Comparison of ENCODE assay signal across 1 cellular context in the genomic region with DNA sequence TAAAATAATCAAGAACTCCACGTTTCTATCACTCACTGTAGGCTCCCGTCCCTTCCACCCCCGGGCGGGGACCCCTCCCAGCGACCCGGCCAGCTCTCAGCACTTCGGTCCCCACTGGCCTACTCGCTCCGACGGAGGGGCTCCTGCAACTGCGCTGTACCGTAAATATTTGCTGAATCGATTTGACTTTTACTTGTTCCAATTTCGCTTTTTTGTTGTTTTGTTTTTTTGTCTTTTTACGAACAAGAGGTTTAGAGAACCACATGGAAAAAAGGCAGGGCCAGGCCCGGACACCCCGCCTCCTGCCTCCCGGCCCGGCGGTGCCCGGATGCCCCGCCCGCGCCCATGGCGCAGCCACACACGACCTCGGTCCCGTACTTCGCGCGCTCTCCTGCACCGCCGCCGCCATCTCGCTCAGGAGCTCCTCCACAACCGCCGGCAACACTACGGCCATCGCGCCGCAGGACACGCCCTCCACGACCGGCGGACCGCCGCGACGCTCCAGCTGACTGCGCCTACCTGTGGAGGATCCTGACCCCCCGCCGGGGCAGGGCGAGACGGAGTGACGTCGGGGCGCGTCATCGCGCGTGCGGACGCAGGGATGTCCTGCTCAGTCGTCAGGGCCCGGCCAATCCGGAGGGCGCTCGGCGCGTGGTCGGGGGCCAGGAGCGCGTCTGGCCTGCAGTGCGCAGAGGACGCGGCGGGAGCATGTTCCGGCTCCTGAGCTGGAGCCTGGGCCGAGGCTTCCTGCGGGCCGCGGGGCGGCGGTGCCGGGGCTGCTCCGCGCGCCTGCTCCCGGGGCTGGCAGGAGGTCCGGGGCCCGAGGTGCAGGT.
TF ChIP-seq lines count a peak whose summit lies in the region.

A gene with protein sequence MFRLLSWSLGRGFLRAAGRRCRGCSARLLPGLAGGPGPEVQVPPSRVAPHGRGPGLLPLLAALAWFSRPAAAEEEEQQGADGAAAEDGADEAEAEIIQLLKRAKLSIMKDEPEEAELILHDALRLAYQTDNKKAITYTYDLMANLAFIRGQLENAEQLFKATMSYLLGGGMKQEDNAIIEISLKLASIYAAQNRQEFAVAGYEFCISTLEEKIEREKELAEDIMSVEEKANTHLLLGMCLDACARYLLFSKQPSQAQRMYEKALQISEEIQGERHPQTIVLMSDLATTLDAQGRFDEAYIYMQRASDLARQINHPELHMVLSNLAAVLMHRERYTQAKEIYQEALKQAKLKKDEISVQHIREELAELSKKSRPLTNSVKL (plus strand): TSS at position 684 of the 833 bp plus-strand sequence. CDS start 25 bp downstream, at position 709.
A gene with protein sequence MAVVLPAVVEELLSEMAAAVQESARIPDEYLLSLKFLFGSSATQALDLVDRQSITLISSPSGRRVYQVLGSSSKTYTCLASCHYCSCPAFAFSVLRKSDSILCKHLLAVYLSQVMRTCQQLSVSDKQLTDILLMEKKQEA (minus strand): TSS at position 564 of the 833 bp plus-strand sequence. CDS start 110 bp downstream, at position 454.

TF ChIP-seq in GM12878, 131 proteins besides CTCF, POLR2A, EP300 and RAD21 (continued from another document and continues in another):
- TF ChIP-seq EGR1 (IDR thresholded peaks at IDR 0.05; ENCODE audit: borderline replicate concordance in 1 of 2, low read depth in 2 of 2, low read length in 2 of 2), result peak; percentile 28 to 79; a peak in 2 of 3 replicates
- TF ChIP-seq, protein P1, sequence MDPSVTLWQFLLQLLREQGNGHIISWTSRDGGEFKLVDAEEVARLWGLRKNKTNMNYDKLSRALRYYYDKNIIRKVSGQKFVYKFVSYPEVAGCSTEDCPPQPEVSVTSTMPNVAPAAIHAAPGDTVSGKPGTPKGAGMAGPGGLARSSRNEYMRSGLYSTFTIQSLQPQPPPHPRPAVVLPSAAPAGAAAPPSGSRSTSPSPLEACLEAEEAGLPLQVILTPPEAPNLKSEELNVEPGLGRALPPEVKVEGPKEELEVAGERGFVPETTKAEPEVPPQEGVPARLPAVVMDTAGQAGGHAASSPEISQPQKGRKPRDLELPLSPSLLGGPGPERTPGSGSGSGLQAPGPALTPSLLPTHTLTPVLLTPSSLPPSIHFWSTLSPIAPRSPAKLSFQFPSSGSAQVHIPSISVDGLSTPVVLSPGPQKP (IDR thresholded peaks at IDR 0.05; ENCODE audit: low read depth, low read length), result no peak
- TF ChIP-seq CREM (IDR thresholded peaks at IDR 0.05; ENCODE audit: low read depth), result peak; percentile 98
- TF ChIP-seq, protein P2, sequence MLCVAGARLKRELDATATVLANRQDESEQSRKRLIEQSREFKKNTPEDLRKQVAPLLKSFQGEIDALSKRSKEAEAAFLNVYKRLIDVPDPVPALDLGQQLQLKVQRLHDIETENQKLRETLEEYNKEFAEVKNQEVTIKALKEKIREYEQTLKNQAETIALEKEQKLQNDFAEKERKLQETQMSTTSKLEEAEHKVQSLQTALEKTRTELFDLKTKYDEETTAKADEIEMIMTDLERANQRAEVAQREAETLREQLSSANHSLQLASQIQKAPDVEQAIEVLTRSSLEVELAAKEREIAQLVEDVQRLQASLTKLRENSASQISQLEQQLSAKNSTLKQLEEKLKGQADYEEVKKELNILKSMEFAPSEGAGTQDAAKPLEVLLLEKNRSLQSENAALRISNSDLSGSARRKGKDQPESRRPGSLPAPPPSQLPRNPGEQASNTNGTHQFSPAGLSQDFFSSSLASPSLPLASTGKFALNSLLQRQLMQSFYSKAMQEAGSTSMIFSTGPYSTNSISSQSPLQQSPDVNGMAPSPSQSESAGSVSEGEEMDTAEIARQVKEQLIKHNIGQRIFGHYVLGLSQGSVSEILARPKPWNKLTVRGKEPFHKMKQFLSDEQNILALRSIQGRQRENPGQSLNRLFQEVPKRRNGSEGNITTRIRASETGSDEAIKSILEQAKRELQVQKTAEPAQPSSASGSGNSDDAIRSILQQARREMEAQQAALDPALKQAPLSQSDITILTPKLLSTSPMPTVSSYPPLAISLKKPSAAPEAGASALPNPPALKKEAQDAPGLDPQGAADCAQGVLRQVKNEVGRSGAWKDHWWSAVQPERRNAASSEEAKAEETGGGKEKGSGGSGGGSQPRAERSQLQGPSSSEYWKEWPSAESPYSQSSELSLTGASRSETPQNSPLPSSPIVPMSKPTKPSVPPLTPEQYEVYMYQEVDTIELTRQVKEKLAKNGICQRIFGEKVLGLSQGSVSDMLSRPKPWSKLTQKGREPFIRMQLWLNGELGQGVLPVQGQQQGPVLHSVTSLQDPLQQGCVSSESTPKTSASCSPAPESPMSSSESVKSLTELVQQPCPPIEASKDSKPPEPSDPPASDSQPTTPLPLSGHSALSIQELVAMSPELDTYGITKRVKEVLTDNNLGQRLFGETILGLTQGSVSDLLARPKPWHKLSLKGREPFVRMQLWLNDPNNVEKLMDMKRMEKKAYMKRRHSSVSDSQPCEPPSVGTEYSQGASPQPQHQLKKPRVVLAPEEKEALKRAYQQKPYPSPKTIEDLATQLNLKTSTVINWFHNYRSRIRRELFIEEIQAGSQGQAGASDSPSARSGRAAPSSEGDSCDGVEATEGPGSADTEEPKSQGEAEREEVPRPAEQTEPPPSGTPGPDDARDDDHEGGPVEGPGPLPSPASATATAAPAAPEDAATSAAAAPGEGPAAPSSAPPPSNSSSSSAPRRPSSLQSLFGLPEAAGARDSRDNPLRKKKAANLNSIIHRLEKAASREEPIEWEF (IDR thresholded peaks at IDR 0.05; ENCODE audit: insufficient replicate concordance, low read depth, low read length), result no peak
- TF ChIP-seq SUZ12 (IDR thresholded peaks at IDR 0.05; ENCODE audit: unreplicated experiment), result no peak
- TF ChIP-seq, protein P3, sequence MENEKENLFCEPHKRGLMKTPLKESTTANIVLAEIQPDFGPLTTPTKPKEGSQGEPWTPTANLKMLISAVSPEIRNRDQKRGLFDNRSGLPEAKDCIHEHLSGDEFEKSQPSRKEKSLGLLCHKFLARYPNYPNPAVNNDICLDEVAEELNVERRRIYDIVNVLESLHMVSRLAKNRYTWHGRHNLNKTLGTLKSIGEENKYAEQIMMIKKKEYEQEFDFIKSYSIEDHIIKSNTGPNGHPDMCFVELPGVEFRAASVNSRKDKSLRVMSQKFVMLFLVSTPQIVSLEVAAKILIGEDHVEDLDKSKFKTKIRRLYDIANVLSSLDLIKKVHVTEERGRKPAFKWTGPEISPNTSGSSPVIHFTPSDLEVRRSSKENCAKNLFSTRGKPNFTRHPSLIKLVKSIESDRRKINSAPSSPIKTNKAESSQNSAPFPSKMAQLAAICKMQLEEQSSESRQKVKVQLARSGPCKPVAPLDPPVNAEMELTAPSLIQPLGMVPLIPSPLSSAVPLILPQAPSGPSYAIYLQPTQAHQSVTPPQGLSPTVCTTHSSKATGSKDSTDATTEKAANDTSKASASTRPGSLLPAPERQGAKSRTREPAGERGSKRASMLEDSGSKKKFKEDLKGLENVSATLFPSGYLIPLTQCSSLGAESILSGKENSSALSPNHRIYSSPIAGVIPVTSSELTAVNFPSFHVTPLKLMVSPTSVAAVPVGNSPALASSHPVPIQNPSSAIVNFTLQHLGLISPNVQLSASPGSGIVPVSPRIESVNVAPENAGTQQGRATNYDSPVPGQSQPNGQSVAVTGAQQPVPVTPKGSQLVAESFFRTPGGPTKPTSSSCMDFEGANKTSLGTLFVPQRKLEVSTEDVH (IDR thresholded peaks at IDR 0.05; ENCODE audit: low read depth, partially characterized antibody), result no peak
- TF ChIP-seq BCL11A (IDR thresholded peaks at IDR 0.05; ENCODE audit: low read depth, low read length), result no peak
- peak; percentile 52; the same call in 1 of the 2 replicates for TF ChIP-seq SMAD5 (IDR thresholded peaks at IDR 0.05; ENCODE audit: low read depth)
- peak; percentile 94 for TF ChIP-seq POLR2AphosphoS5 (IDR thresholded peaks at IDR 0.05; ENCODE audit: low read length)
- no peak for TF ChIP-seq MTA3 (IDR thresholded peaks at IDR 0.05; ENCODE audit: borderline replicate concordance, low read length)
- TF ChIP-seq GATAD2B (conservative IDR thresholded peaks at IDR 0.05; ENCODE audit: low read depth), result peak; percentile 83
- TF ChIP-seq, protein P4, sequence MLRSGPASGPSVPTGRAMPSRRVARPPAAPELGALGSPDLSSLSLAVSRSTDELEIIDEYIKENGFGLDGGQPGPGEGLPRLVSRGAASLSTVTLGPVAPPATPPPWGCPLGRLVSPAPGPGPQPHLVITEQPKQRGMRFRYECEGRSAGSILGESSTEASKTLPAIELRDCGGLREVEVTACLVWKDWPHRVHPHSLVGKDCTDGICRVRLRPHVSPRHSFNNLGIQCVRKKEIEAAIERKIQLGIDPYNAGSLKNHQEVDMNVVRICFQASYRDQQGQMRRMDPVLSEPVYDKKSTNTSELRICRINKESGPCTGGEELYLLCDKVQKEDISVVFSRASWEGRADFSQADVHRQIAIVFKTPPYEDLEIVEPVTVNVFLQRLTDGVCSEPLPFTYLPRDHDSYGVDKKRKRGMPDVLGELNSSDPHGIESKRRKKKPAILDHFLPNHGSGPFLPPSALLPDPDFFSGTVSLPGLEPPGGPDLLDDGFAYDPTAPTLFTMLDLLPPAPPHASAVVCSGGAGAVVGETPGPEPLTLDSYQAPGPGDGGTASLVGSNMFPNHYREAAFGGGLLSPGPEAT (IDR thresholded peaks at IDR 0.05; ENCODE audit: low read depth), result no peak
- TF ChIP-seq HCFC1 (IDR thresholded peaks at IDR 0.05; ENCODE audit: low read length), result no peak; the same call in 1 of the 2 replicates
- TF ChIP-seq CBX3 (IDR thresholded peaks at IDR 0.05; ENCODE audit: borderline replicate concordance, low read depth), result no peak
- no peak for TF ChIP-seq CEBPB (IDR thresholded peaks at IDR 0.05; ENCODE audit: borderline replicate concordance in 1 of 2, low read depth in 2 of 2, low read length in 2 of 2)
- TF ChIP-seq GABPA (IDR thresholded peaks at IDR 0.05; ENCODE audit: low read depth), result no peak
- TF ChIP-seq, protein P5, sequence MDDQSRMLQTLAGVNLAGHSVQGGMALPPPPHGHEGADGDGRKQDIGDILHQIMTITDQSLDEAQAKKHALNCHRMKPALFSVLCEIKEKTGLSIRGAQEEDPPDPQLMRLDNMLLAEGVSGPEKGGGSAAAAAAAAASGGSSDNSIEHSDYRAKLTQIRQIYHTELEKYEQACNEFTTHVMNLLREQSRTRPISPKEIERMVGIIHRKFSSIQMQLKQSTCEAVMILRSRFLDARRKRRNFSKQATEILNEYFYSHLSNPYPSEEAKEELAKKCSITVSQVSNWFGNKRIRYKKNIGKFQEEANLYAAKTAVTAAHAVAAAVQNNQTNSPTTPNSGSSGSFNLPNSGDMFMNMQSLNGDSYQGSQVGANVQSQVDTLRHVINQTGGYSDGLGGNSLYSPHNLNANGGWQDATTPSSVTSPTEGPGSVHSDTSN (IDR thresholded peaks at IDR 0.05; ENCODE audit: insufficient replicate concordance, low read depth, low read length), result peak; percentile 42
- TF ChIP-seq TBL1XR1 (IDR thresholded peaks at IDR 0.05; ENCODE audit: low read depth, low read length), result 0 out of 2 replicates have a peak, but pooled peaks have one; percentile 32
- no peak for TF ChIP-seq HDAC2 (IDR thresholded peaks at IDR 0.05)
- TF ChIP-seq ZNF622 (IDR thresholded peaks at IDR 0.05), result no peak
- TF ChIP-seq IKZF2 (IDR thresholded peaks at IDR 0.05), result 0 out of 4 replicates have a peak, but pooled peaks of 1 of the 2 experiments have one; percentile 8
- no peak for TF ChIP-seq HDAC6 (IDR thresholded peaks at IDR 0.05; ENCODE audit: unreplicated experiment)
- no peak for TF ChIP-seq CBX5 (IDR thresholded peaks at IDR 0.05; ENCODE audit: low read depth)
- TF ChIP-seq PAX5 (IDR thresholded peaks at IDR 0.05; ENCODE audit: borderline replicate concordance, low read depth, low read length), result peak; percentile 33; the same call in 1 of the 2 replicates
- TF ChIP-seq MYC (IDR thresholded peaks at IDR 0.05; ENCODE audit: insufficient read depth, insufficient read length, insufficient replicate concordance, low read length, severe bottlenecking), result peak; percentile 69
- TF ChIP-seq NR2F1 (conservative IDR thresholded peaks at IDR 0.05), result peak; percentile 85
- peak; percentile 62; the same call in 1 of the 3 replicates for TF ChIP-seq POU2F2 (IDR thresholded peaks at IDR 0.05; ENCODE audit: borderline replicate concordance, low read depth, low read length)
- no peak for TF ChIP-seq NFXL1 (IDR thresholded peaks at IDR 0.05; ENCODE audit: borderline replicate concordance)
- peak; percentile 97 for TF ChIP-seq TAF1 (IDR thresholded peaks at IDR 0.05; ENCODE audit: borderline replicate concordance, low read depth, low read length)
- TF ChIP-seq RUNX3 (IDR thresholded peaks at IDR 0.05; ENCODE audit: low read length), result no peak
- TF ChIP-seq SREBF1 (IDR thresholded peaks at IDR 0.05; ENCODE audit: low read length), result no peak
- TF ChIP-seq ATF7 (IDR thresholded peaks at IDR 0.05; ENCODE audit: low read depth), result no peak
- no peak for TF ChIP-seq SMC3 (IDR thresholded peaks at IDR 0.05; ENCODE audit: borderline replicate concordance, low read length)
- TF ChIP-seq, protein P6, sequence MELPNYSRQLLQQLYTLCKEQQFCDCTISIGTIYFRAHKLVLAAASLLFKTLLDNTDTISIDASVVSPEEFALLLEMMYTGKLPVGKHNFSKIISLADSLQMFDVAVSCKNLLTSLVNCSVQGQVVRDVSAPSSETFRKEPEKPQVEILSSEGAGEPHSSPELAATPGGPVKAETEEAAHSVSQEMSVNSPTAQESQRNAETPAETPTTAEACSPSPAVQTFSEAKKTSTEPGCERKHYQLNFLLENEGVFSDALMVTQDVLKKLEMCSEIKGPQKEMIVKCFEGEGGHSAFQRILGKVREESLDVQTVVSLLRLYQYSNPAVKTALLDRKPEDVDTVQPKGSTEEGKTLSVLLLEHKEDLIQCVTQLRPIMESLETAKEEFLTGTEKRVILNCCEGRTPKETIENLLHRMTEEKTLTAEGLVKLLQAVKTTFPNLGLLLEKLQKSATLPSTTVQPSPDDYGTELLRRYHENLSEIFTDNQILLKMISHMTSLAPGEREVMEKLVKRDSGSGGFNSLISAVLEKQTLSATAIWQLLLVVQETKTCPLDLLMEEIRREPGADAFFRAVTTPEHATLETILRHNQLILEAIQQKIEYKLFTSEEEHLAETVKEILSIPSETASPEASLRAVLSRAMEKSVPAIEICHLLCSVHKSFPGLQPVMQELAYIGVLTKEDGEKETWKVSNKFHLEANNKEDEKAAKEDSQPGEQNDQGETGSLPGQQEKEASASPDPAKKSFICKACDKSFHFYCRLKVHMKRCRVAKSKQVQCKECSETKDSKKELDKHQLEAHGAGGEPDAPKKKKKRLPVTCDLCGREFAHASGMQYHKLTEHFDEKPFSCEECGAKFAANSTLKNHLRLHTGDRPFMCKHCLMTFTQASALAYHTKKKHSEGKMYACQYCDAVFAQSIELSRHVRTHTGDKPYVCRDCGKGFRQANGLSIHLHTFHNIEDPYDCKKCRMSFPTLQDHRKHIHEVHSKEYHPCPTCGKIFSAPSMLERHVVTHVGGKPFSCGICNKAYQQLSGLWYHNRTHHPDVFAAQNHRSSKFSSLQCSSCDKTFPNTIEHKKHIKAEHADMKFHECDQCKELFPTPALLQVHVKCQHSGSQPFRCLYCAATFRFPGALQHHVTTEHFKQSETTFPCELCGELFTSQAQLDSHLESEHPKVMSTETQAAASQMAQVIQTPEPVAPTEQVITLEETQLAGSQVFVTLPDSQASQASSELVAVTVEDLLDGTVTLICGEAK (IDR thresholded peaks at IDR 0.05; ENCODE audit: borderline replicate concordance), result no peak
- TF ChIP-seq POLR2AphosphoS2 (IDR thresholded peaks at IDR 0.05; ENCODE audit: low read depth, low read length), result no peak
- TF ChIP-seq STAT1 (conservative IDR thresholded peaks at IDR 0.05), result no peak
- no peak for TF ChIP-seq SIN3A (IDR thresholded peaks at IDR 0.05; ENCODE audit: low read depth, low read length)
- no peak for TF ChIP-seq ESRRA (IDR thresholded peaks at IDR 0.05; ENCODE audit: low read length)
- no peak for TF ChIP-seq ETV6 (conservative IDR thresholded peaks at IDR 0.05 in 1 of 2, IDR thresholded peaks at IDR 0.05 in 1 of 2; ENCODE audit: borderline replicate concordance in 1 of 2, low read depth in 1 of 2)
- TF ChIP-seq NFIC (IDR thresholded peaks at IDR 0.05; ENCODE audit: low read depth, low read length), result no peak
- 0 out of 2 replicates have a peak, but pooled peaks have one; percentile 32 for TF ChIP-seq CHD2 (IDR thresholded peaks at IDR 0.05; ENCODE audit: borderline replicate concordance, low read depth, low read length)
